ENCODE assay signal across 6 cellular contexts in genomic region chr10:80013144-80013543, GRCh38.
DNase-seq lines count a peak whose midpoint lies in the region; FAIRE-seq and TF ChIP-seq lines count a peak whose summit lies in the region.
"Not testable (repeated sequence)": the region's sequence is repeated elsewhere in the genome, so short reads cannot be mapped to it uniquely, and the experiment has no call there.

No MANE protein-coding gene starts in this region.

- 91% methylated on average over 4 of the region's 4 CpGs; no CpG with 5 or more reads in 1 of the 2 experiments for WGBS in H1 (ENCODE audit: extremely low coverage in 1 of 2, insufficient coverage in 1 of 2, insufficient read length in 1 of 2, insufficient replicate concordance in 2 of 2, low coverage in 1 of 2, low lambda C conversion rate in 2 of 2, missing lambda C conversion rate in 1 of 2), 2 experiments

- not testable (repeated sequence) for H3K18ac ChIP-seq in H1 (ENCODE audit: extremely low read depth, low read length)

- not testable (repeated sequence) for H4K8ac ChIP-seq in H1 (ENCODE audit: extremely low read depth, insufficient read depth, low read length)

- H3K23me2 ChIP-seq in H1 (ENCODE audit: low read depth, low read length), result not testable (repeated sequence)

- H2BK12ac ChIP-seq in H1 (ENCODE audit: low read depth, low read length), result not testable (repeated sequence)

- peak; percentile 25 for DNase-seq in DMS 273 (lab: John Stamatoyannopoulos, UW; ENCODE audit: unreplicated experiment)
- DNase-seq in M059J (ENCODE audit: low read depth), result peak; percentile 1
- DNase-seq in NCI-H2171 treated with DMSO at 0.1 percent for 48 hours (lab: John Stamatoyannopoulos, UW), result peak; percentile 18
- not testable (repeated sequence) for DNase-seq in bronchial epithelial cell (ENCODE audit: low read depth); H1 (ENCODE audit: low read depth in 1 of 2, low spot score in 2 of 2)

- TF ChIP-seq RAD21 in H1 (IDR thresholded peaks at IDR 0.05 in 1 of 2, conservative IDR thresholded peaks at IDR 0.05 in 1 of 2; ENCODE audit: low read depth in 2 of 2, low read length in 2 of 2), result not testable (repeated sequence)

- CTCF ChIA-PET in H1 (lab: Charles Lee; ENCODE audit: partially characterized antibody), result interaction anchor here (1.2 kb wide), 1 partner anchor 34 kb away, joined by 3 read pairs; no protein-coding TSS in a partner anchor

- H3K36me3 ChIP-seq in bronchial epithelial cell (ENCODE audit: control insufficient read depth, insufficient read depth, low read length); H1 (ENCODE audit: control insufficient read depth in 2 of 4, insufficient read depth in 4 of 4, low read length in 3 of 4); parathyroid adenoma (ENCODE audit: control insufficient read depth, insufficient read depth, low read length): not testable (repeated sequence)

- H3K23ac ChIP-seq in H1 (ENCODE audit: insufficient read length), result not testable (repeated sequence)

- H3K9ac ChIP-seq in H1 (replicated peaks in 1 of 4; ENCODE audit: extremely low read depth in 1 of 4, low read depth in 3 of 4, low read length in 3 of 4); parathyroid adenoma: not testable (repeated sequence)

- H2BK120ac ChIP-seq in H1 (replicated peaks; ENCODE audit: low read depth, low read length), result not testable (repeated sequence)

- H4K5ac ChIP-seq in H1 (ENCODE audit: insufficient read length, low read depth, low read length), result not testable (repeated sequence)

- H2BK15ac ChIP-seq in H1 (ENCODE audit: low read length), result not testable (repeated sequence)

- H3K4me3 ChIP-seq in bronchial epithelial cell (ENCODE audit: low read depth, low read length); H1 (ENCODE audit: extremely low read depth in 1 of 4, insufficient read depth in 2 of 4, low read depth in 3 of 4, low read length in 4 of 4); parathyroid adenoma (ENCODE audit: low read depth, low read length): not testable (repeated sequence)

- H3K79me1 ChIP-seq in H1 (ENCODE audit: low read depth, low read length), result not testable (repeated sequence)

- FAIRE-seq in bronchial epithelial cell (lab: Jason Lieb, UNC), result peak; percentile 43
- peak; percentile 28 for FAIRE-seq in H1 (lab: Jason Lieb, UNC)

- POLR2A ChIA-PET in H1 (lab: Charles Lee; ENCODE audit: partially characterized antibody), result not testable (repeated sequence)

- H3K4me1 ChIP-seq in H1 (replicated peaks in 1 of 4; ENCODE audit: control insufficient read depth in 3 of 4, insufficient read depth in 4 of 4, low read length in 3 of 4), result peaks cover 0 to 19% (median 5%) of the 10 kb centered on the region in 4 experiments; a peak in 5 of 7 replicates
- H3K4me1 ChIP-seq in parathyroid adenoma, result not testable (repeated sequence)

- H3K4me2 ChIP-seq in H1 (ENCODE audit: insufficient read depth in 1 of 2, low read depth in 2 of 2, low read length in 2 of 2); parathyroid adenoma (ENCODE audit: low read length): not testable (repeated sequence)

- not testable (repeated sequence) for H3K9me3 ChIP-seq in H1 (ENCODE audit: insufficient read depth in 2 of 2, low read depth in 1 of 2, low read length in 1 of 2); parathyroid adenoma (ENCODE audit: control insufficient read depth, low read length)

- H2AFZ ChIP-seq in H1 (ENCODE audit: low read length), result not testable (repeated sequence)
- peak overlapping the region; percentile 42 for H2AFZ ChIP-seq in parathyroid adenoma

- not testable (repeated sequence) for H2BK20ac ChIP-seq in H1 (ENCODE audit: low read length)

- H3K79me2 ChIP-seq in H1 (ENCODE audit: control insufficient read depth in 1 of 2, insufficient read depth in 2 of 2, low read length in 2 of 2); parathyroid adenoma: not testable (repeated sequence)

- TF ChIP-seq POLR2A in H1 (IDR thresholded peaks at IDR 0.05; ENCODE audit: control extremely low read depth in 1 of 2, low read depth in 2 of 2, low read length in 2 of 2), result not testable (repeated sequence)

- H3K4ac ChIP-seq in H1 (replicated peaks; ENCODE audit: insufficient read length, low read depth, low read length), result not testable (repeated sequence)

- not testable (repeated sequence) for H2AK5ac ChIP-seq in H1 (ENCODE audit: low read depth, low read length)

- not testable (repeated sequence) for TF ChIP-seq EP300 in H1 (IDR thresholded peaks at IDR 0.05; ENCODE audit: borderline replicate concordance in 1 of 2, low read depth in 2 of 2, low read length in 2 of 2)

- not testable (repeated sequence) for H4K20me1 ChIP-seq in H1 (replicated peaks in 1 of 2; ENCODE audit: control insufficient read depth in 1 of 2, insufficient read depth in 2 of 2, low read length in 2 of 2)

- not testable (repeated sequence) for H3K56ac ChIP-seq in H1 (replicated peaks; ENCODE audit: insufficient read length, low read depth, low read length)

- not testable (repeated sequence) for TF ChIP-seq CTCF in bronchial epithelial cell (IDR thresholded peaks at IDR 0.05; ENCODE audit: insufficient read depth, low read length, severe bottlenecking); H1 (IDR thresholded peaks at IDR 0.05; ENCODE audit: control extremely low read depth in 1 of 3, insufficient read depth in 1 of 3, low read depth in 1 of 3, low read length in 3 of 3); parathyroid adenoma (IDR thresholded peaks at IDR 0.05)

- not testable (repeated sequence) for H3K14ac ChIP-seq in H1 (ENCODE audit: insufficient read length)

- not testable (repeated sequence) for H4K91ac ChIP-seq in H1 (replicated peaks; ENCODE audit: insufficient read length, low read length)

- not testable (repeated sequence) for H3K27ac ChIP-seq in H1 (ENCODE audit: low read depth, low read length); parathyroid adenoma

- not testable (repeated sequence) for H2BK5ac ChIP-seq in H1 (ENCODE audit: low read depth, low read length)

- not testable (repeated sequence) for H3K27me3 ChIP-seq in bronchial epithelial cell (ENCODE audit: control insufficient read depth, insufficient read depth, low read length); H1 (replicated peaks in 1 of 4; ENCODE audit: control insufficient read depth in 3 of 4, extremely low read depth in 1 of 4, insufficient read depth in 3 of 4, low read length in 3 of 4); parathyroid adenoma (ENCODE audit: control insufficient read depth, insufficient read depth, low read length)
